8 cellular contexts compared by ENCODE assay signal in the genomic region with DNA sequence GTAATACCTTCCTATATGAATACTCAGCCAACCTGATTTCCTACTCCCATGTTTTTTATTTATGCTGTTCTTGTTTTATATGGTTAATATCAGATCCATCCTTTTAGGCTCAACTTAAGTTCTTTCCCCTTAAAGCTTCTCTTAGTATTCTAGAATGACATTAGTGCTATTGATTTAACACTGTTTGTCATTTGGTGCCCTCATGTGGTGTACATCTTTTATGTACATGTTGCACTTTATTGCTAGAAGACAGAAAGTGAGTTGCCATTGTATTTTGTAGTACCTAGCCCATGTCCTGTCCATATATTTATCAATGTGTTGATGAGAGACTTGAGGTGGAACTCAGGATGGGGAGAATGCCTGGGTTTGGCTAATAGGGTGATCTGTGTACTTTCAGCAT. TPM values are rescaled to one million over a fixed set of nuclear protein-coding genes. Genes with fewer than 3 reads are reported as not detected.
DNase-seq lines count a peak whose midpoint lies in the region; ATAC-seq and TF ChIP-seq lines count a peak whose summit lies in the region.

No MANE protein-coding gene starts in this region.

- CTCF ChIA-PET in activated naive CD4-positive, alpha-beta T cell treated with anti-CD3 and anti-CD28 coated beads for 36 hours (lab: Charles Lee) = interaction anchor here (0.5 to 4.4 kb wide), 18 partner anchors 10 to 197 kb away, joined by 3 to 50 read pairs (median 4); a partner anchor contains a TSS

- no peak overlapping the region for H3K9ac ChIP-seq in smooth muscle cell (ENCODE audit: low read depth)

- H3K4me1 Mint-ChIP-seq in activated naive CD4-positive, alpha-beta T cell treated with anti-CD3 and anti-CD28 coated beads for 36 hours (ENCODE audit: low read depth) = peaks cover 33% of the 10 kb centered on the region

- intact Hi-C loops in activated naive CD4-positive, alpha-beta T cell treated with anti-CD3 and anti-CD28 coated beads for 36 hours (cut with micrococcal nuclease) = loop anchor here (1.0 to 10.0 kb wide), 5 partner anchors 35 to 707 kb away; a partner anchor contains a TSS

- ATAC-seq in HG03097 (IDR thresholded peaks at IDR 0.05; ENCODE audit: low FRiP score, unreplicated experiment) = no peak

- no peak overlapping the region for H2AFZ ChIP-seq in smooth muscle cell (ENCODE audit: low read depth)

- no peak for TF ChIP-seq CTCF in choroid plexus epithelial cell (conservative IDR thresholded peaks at IDR 0.05; ENCODE audit: low read depth, low read length)
- peak; percentile 30 for TF ChIP-seq CTCF in smooth muscle cell (IDR thresholded peaks at IDR 0.05; ENCODE audit: borderline replicate concordance, insufficient read depth, poor library complexity, severe bottlenecking)

- H3K9me3 Mint-ChIP-seq in activated naive CD4-positive, alpha-beta T cell treated with anti-CD3 and anti-CD28 coated beads for 36 hours = no peaks in the 10 kb centered on the region

- peak overlapping the region; percentile 35 for H3K4me3 Mint-ChIP-seq in activated naive CD4-positive, alpha-beta T cell treated with anti-CD3 and anti-CD28 coated beads for 36 hours

- no peak for DNase-seq in activated naive CD4-positive, alpha-beta T cell treated with anti-CD3 and anti-CD28 coated beads for 36 hours
- no peak for DNase-seq in activated naive CD4-positive, alpha-beta T cell treated with Interleukin-2 at 50 U/mL for 16 hours
- DNase-seq in NCI-H446 treated with DMSO at 0.1 percent for 48 hours (lab: John Stamatoyannopoulos, UW) (peak; percentile 8), choroid plexus epithelial cell (ENCODE audit: low read depth) (peak; percentile 75), smooth muscle cell (lab: John Stamatoyannopoulos, UW; ENCODE audit: unreplicated experiment) (no peak), epidermal melanocyte (ENCODE audit: insufficient read length, low spot score) (no peak), ecto neural progenitor cell (ENCODE audit: low spot score) (no peak)

- H3F3A ChIP-seq in smooth muscle cell (ENCODE audit: low read depth) = peaks cover 28% of the 10 kb centered on the region

- peaks cover 11% of the 10 kb centered on the region for H4K20me1 ChIP-seq in smooth muscle cell (ENCODE audit: low read depth)

- H3K27me3 Mint-ChIP-seq in activated naive CD4-positive, alpha-beta T cell treated with anti-CD3 and anti-CD28 coated beads for 36 hours (ENCODE audit: low read depth) = no peaks in the 10 kb centered on the region

- H3K4me3 ChIP-seq in choroid plexus epithelial cell (ENCODE audit: low read depth, low read length) (no peak overlapping the region), smooth muscle cell (no peak overlapping the region)

- H3K27me3 ChIP-seq in smooth muscle cell (ENCODE audit: low read depth) = no peaks in the 10 kb centered on the region

- no peak overlapping the region for H3K27ac ChIP-seq in smooth muscle cell (ENCODE audit: low read depth)

- H3K27ac Mint-ChIP-seq in activated naive CD4-positive, alpha-beta T cell treated with anti-CD3 and anti-CD28 coated beads for 36 hours = peak overlapping the region; percentile 2

- peaks cover 34% of the 10 kb centered on the region for H3K36me3 Mint-ChIP-seq in activated naive CD4-positive, alpha-beta T cell treated with anti-CD3 and anti-CD28 coated beads for 36 hours (ENCODE audit: low read depth)

- H3K79me2 ChIP-seq in smooth muscle cell (ENCODE audit: low read depth) = peaks cover 28% of the 10 kb centered on the region

- no peaks in the 10 kb centered on the region for H3K36me3 ChIP-seq in smooth muscle cell (ENCODE audit: low read depth)

- H3K9me3 ChIP-seq in smooth muscle cell (replicated peaks; ENCODE audit: low read depth) = no peaks in the 10 kb centered on the region

- no peak overlapping the region for H3K4me2 ChIP-seq in smooth muscle cell

- peaks cover 11% of the 10 kb centered on the region for H3K4me1 ChIP-seq in smooth muscle cell (ENCODE audit: low read depth)

RNA-seq across cellular contexts. Expression of a gene that starts 2.5 kb away (rescaled TPM):
- 10 to 100 TPM; 39.0 to 39.7 TPM for total RNA-seq in activated naive CD4-positive, alpha-beta T cell treated with anti-CD3 and anti-CD28 coated beads for 36 hours
- 19.1 and 19.2 TPM in 2 replicates for total RNA-seq in smooth muscle cell
- polyA plus RNA-seq in smooth muscle cell = 30.4 and 35.2 TPM in 2 replicates

RNA-seq across cellular contexts. Expression of a gene that starts 2.7 kb away (rescaled TPM):
- total RNA-seq in activated naive CD4-positive, alpha-beta T cell treated with anti-CD3 and anti-CD28 coated beads for 36 hours = 10 to 100 TPM; 77.4 to 78.5 TPM
- total RNA-seq in smooth muscle cell = 83.4 and 104 TPM in 2 replicates
- polyA plus RNA-seq in smooth muscle cell = 138 and 170 TPM in 2 replicates

RNA-seq across cellular contexts. Expression of a gene that starts 6.2 kb away (rescaled TPM):
- total RNA-seq in activated naive CD4-positive, alpha-beta T cell treated with anti-CD3 and anti-CD28 coated beads for 36 hours = under 1 TPM; 0.10 to 0.45 TPM
- 0.09 and 0.27 TPM in 2 replicates for total RNA-seq in smooth muscle cell
- 0.57 TPM in 1 of 2 replicates, not detected in the other for polyA plus RNA-seq in smooth muscle cell

RNA-seq across cellular contexts. Expression of a gene that starts 18.0 kb away (rescaled TPM):
- under 1 TPM; 0.10 TPM for total RNA-seq in activated naive CD4-positive, alpha-beta T cell treated with anti-CD3 and anti-CD28 coated beads for 36 hours
- total RNA-seq in smooth muscle cell = not detected in 2 replicates
- polyA plus RNA-seq in smooth muscle cell = 0.80 TPM in 1 of 2 replicates, not detected in the other

RNA-seq across cellular contexts. Expression of a gene that starts 21.5 kb away (rescaled TPM):
- total RNA-seq in activated naive CD4-positive, alpha-beta T cell treated with anti-CD3 and anti-CD28 coated beads for 36 hours = under 1 TPM; 0.35 to 0.41 TPM
- 123 and 139 TPM in 2 replicates for total RNA-seq in smooth muscle cell
- polyA plus RNA-seq in smooth muscle cell = 109 and 190 TPM in 2 replicates

Comparison
In these comparisons a context has a peak if more than half of its experiments do, and no peak if none do; other contexts are left out.
1. DNase-seq: peak in NCI-H446 treated with DMSO at 0.1 percent for 48 hours (single experiment) and choroid plexus epithelial cell (single experiment); none in activated naive CD4-positive, alpha-beta T cell treated with anti-CD3 and anti-CD28 coated beads for 36 hours (single experiment), activated naive CD4-positive, alpha-beta T cell treated with Interleukin-2 at 50 U/mL for 16 hours (single experiment), smooth muscle cell (single experiment), epidermal melanocyte (single experiment) and ecto neural progenitor cell (single experiment).